Comparison of ENCODE assay signal across 28 cellular contexts in the genomic region with DNA sequence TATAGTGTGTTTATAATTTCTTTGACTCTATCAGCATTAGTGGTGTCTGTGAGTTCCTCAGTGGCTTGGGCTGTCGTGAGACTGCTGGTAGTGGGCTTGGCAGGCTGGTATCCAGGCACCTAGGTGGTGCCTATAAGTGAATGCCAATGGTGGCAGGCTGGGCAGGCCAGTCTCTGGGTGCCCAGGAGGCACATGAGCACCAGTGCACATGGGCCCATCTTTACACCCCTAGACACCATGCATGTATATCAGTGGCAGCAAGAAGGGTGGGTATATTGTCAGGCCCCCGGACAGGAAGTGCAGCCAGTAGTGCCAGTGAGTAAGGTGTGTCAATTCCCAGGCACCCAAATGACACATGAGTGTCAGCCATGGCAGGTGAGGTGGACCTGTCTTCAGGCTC.
"Had no signal": no experiment of that assay in that cellular context is flagged by ENCODE, and none has a peak within 500 bp of the region (broad histone marks: within the 10 kb centered on the region; RNA-seq: fewer than 3 reads in every experiment).

No MANE protein-coding gene starts in this region.

- H3K4me1 ChIP-seq: stomach, suprapubic skin, testis, thyroid gland, transverse colon, upper lobe of left lung, upper lobe of right lung, uterus, vagina had no signal

- H3K27ac Mint-ChIP-seq: stimulated activated effector memory CD8-positive, alpha-beta T cell treated with anti-CD3 and anti-CD28 coated beads, Interleukin-12 subunit alpha, Interleukin-12 subunit beta, amount 100 ng/mL, for 72 hours; stimulated activated memory B cell treated with anti-CD40 and anti-IgM and Interleukin-4, amounts not matched to agents 10 μg/mL and 1 μg/mL and 100 μg/mL, for 72 hours; stimulated activated naive CD8-positive, alpha-beta T cell treated with anti-CD3 and anti-CD28 coated beads, Interleukin-15, amount 100 ng/mL, for 72 hours; stimulated activated naive CD8-positive, alpha-beta T cell treated with anti-CD3 and anti-CD28 coated beads, Interleukin-15, Interleukin-2, amounts not matched to agents 100 ng/mL and 50 ng/mL, for 24 hours; type B pancreatic cell had no signal

- H3K36me3 Mint-ChIP-seq: stimulated activated effector memory CD8-positive, alpha-beta T cell treated with anti-CD3 and anti-CD28 coated beads, Interleukin-12 subunit alpha, Interleukin-12 subunit beta, amount 100 ng/mL, for 72 hours; stimulated activated memory B cell treated with anti-CD40 and anti-IgM and Interleukin-4, amounts not matched to agents 10 μg/mL and 1 μg/mL and 100 μg/mL, for 72 hours; type B pancreatic cell had no signal

- FAIRE-seq: urothelium cell line had no signal

- H3K4me1 Mint-ChIP-seq: stimulated activated effector memory CD8-positive, alpha-beta T cell treated with anti-CD3 and anti-CD28 coated beads, Interleukin-12 subunit alpha, Interleukin-12 subunit beta, amount 100 ng/mL, for 72 hours; stimulated activated memory B cell treated with anti-CD40 and anti-IgM and Interleukin-4, amounts not matched to agents 10 μg/mL and 1 μg/mL and 100 μg/mL, for 72 hours; stimulated activated naive CD8-positive, alpha-beta T cell treated with anti-CD3 and anti-CD28 coated beads, Interleukin-15, amount 100 ng/mL, for 72 hours had no signal

- H3K4me3 Mint-ChIP-seq: stimulated activated effector memory CD8-positive, alpha-beta T cell treated with anti-CD3 and anti-CD28 coated beads, Interleukin-12 subunit alpha, Interleukin-12 subunit beta, amount 100 ng/mL, for 72 hours; stimulated activated memory B cell treated with anti-CD40 and anti-IgM and Interleukin-4, amounts not matched to agents 10 μg/mL and 1 μg/mL and 100 μg/mL, for 72 hours; stimulated activated naive CD8-positive, alpha-beta T cell treated with anti-CD3 and anti-CD28 coated beads, Interleukin-15, amount 100 ng/mL, for 72 hours; stimulated activated naive CD8-positive, alpha-beta T cell treated with anti-CD3 and anti-CD28 coated beads, Interleukin-15, Interleukin-2, amounts not matched to agents 100 ng/mL and 50 ng/mL, for 24 hours; type B pancreatic cell had no signal

- H3K36me3 ChIP-seq: stomach, suprapubic skin, thoracic aorta, thyroid gland, tibial artery, tibial nerve, transverse colon, upper lobe of left lung, upper lobe of right lung, uterus, vagina had no signal

- DNase-seq: stimulated activated CD4-positive, alpha-beta T cell treated with anti-CD3 and anti-CD28 coated beads, Interleukin-2, amount 100 ng/mL, for 24 hours; stimulated activated CD4-positive, alpha-beta T cell treated with anti-CD3 and anti-CD28 coated beads, Interleukin-2, amount 100 ng/mL, for 48 hours; stimulated activated CD4-positive, alpha-beta T cell treated with anti-CD3 and anti-CD28 coated beads, Interleukin-4, amount 100 ng/mL, for 1 hour; stimulated activated CD4-positive, alpha-beta T cell treated with anti-CD3 and anti-CD28 coated beads, Interleukin-4, amount 100 ng/mL, for 24 hours; stimulated activated CD4-positive, alpha-beta T cell treated with anti-CD3 and anti-CD28 coated beads, Interleukin-4, amount 100 ng/mL, for 4 hours; stimulated activated CD8-positive, alpha-beta memory T cell treated with anti-CD3 and anti-CD28 coated beads, Interleukin-4, amount 100 ng/mL, for 48 hours; stimulated activated naive CD4-positive, alpha-beta T cell; stimulated activated naive CD4-positive, alpha-beta T cell treated with Interleukin-2 at 50 U/mL for 16 hours; stimulated activated naive CD8-positive, alpha-beta T cell treated with anti-CD3 and anti-CD28 coated beads, Interleukin-15, amount 100 ng/mL, for 72 hours; stimulated activated naive CD8-positive, alpha-beta T cell treated with anti-CD3 and anti-CD28 coated beads, Interleukin-15, Interleukin-2, amounts not matched to agents 100 U/mL and 50 U/mL, for 24 hours; stomach; substantia nigra; testis; thyroid gland; tibial artery; transverse colon; upper lobe of left lung; upper lobe of right lung; uterus had no signal

- H3K4me3 ChIP-seq: stomach, suprapubic skin, testis, thoracic aorta, thyroid gland, tibial artery, tibial nerve, transverse colon, upper lobe of left lung, upper lobe of right lung, uterus, vagina had no signal

- ATAC-seq: stimulated activated effector memory CD8-positive, alpha-beta T cell treated with anti-CD3 and anti-CD28 coated beads, Interleukin-12 subunit alpha, Interleukin-12 subunit beta, amount 100 ng/mL, for 72 hours; stimulated activated memory B cell treated with anti-CD40 and anti-IgM and Interleukin-4, amounts not matched to agents 10 μg/mL and 1 μg/mL and 100 μg/mL, for 72 hours; stimulated activated naive CD8-positive, alpha-beta T cell treated with anti-CD3 and anti-CD28 coated beads, Interleukin-15, amount 100 ng/mL, for 72 hours; stimulated activated naive CD8-positive, alpha-beta T cell treated with anti-CD3 and anti-CD28 coated beads, Interleukin-15, Interleukin-2, amounts not matched to agents 100 U/mL and 50 U/mL, for 24 hours; upper lobe of right lung had no signal

- H3K27me3 ChIP-seq: stomach, suprapubic skin, testis, thyroid gland, tibial artery, tibial nerve, transverse colon, upper lobe of left lung, upper lobe of right lung, uterus, vagina had no signal

- H3K27ac ChIP-seq: stomach, suprapubic skin, testis, thoracic aorta, thyroid gland, tibial artery, tibial nerve, transverse colon, upper lobe of left lung, upper lobe of right lung, uterus, vagina had no signal

- H3K27me3 Mint-ChIP-seq: stimulated activated memory B cell treated with anti-CD40 and anti-IgM and Interleukin-4, amounts not matched to agents 10 μg/mL and 1 μg/mL and 100 μg/mL, for 72 hours; stimulated activated naive CD8-positive, alpha-beta T cell treated with anti-CD3 and anti-CD28 coated beads, Interleukin-15, amount 100 ng/mL, for 72 hours; stimulated activated naive CD8-positive, alpha-beta T cell treated with anti-CD3 and anti-CD28 coated beads, Interleukin-15, Interleukin-2, amounts not matched to agents 100 ng/mL and 50 ng/mL, for 24 hours; type B pancreatic cell had no signal

- H3K9me3 Mint-ChIP-seq: stimulated activated naive CD8-positive, alpha-beta T cell treated with anti-CD3 and anti-CD28 coated beads, Interleukin-15, Interleukin-2, amounts not matched to agents 100 ng/mL and 50 ng/mL, for 24 hours; type B pancreatic cell had no signal

- H3K9me3 ChIP-seq: stomach, testis, thoracic aorta, thyroid gland, tibial artery, transverse colon, upper lobe of left lung, upper lobe of right lung, vagina had no signal
